27 cellular contexts compared by ENCODE assay signal in genomic region chr11:121610706-121611105, GRCh38.
"Had no signal": no experiment of that assay in that cellular context is flagged by ENCODE, and none has a peak within 500 bp of the region (broad histone marks: within the 10 kb centered on the region; RNA-seq: fewer than 3 reads in every experiment).

No MANE protein-coding gene starts in this region.

- DNase-seq: activated CD4-positive, alpha-beta memory T cell treated with anti-CD3 and anti-CD28 coated beads for 36 hours; activated CD4-positive, alpha-beta T cell treated with anti-CD3 and anti-CD28 coated beads, Interleukin-2, amount 10 ng/mL, durations not matched to agents 7 days and 5 days; activated CD4-positive, CD25-positive, alpha-beta regulatory T cell; activated CD8-positive, alpha-beta memory T cell treated with anti-CD3 and anti-CD28 coated beads for 24 hours; activated effector memory CD4-positive, alpha-beta T cell treated with anti-CD3 and anti-CD28 coated beads, Interleukin-2, amount 50 U/mL, for 16 hours; activated naive CD4-positive, alpha-beta T cell treated with Interleukin-2 at 50 U/mL for 16 hours; activated naive CD8-positive, alpha-beta T cell treated with anti-CD3 and anti-CD28 coated beads, Interleukin-2, amount 50 U/mL, for 24 hours; activated T-cell treated with anti-CD3 and anti-CD28 coated beads, Interleukin-2, amount 50 U/mL, for 4 hours; amniotic stem cell; body of pancreas; Kasumi-1; KBM-7; NCI-H1105 treated with DMSO at 0.1 percent for 48 hours; NCI-H1436 treated with DMSO at 0.1 percent for 48 hours; NCI-H187; NCI-H446; NCI-H524; Peyer's patch; Right ventricle myocardium superior; SJCRH30; SW 1271; T-helper 9 cell had no signal

- H3K4me1 ChIP-seq: ascending aorta, body of pancreas, Peyer's patch, SJCRH30 had no signal

- ATAC-seq: activated naive CD4-positive, alpha-beta T cell treated with anti-CD3 and anti-CD28 coated beads, Interleukin-2, amount 50 U/mL, for 72 hours; activated naive CD8-positive, alpha-beta T cell treated with anti-CD3 and anti-CD28 coated beads, Interleukin-2, amount 50 U/mL, for 24 hours; activated T-cell treated with anti-CD3 and anti-CD28 coated beads, Interleukin-2, amount 50 U/mL, for 4 hours; body of pancreas; SK-N-SH treated with all-trans-retinoic acid at 6 μM for 48 hours had no signal

- H3K27me3 ChIP-seq: ascending aorta, body of pancreas, Peyer's patch, SJCRH30 had no signal

- H3K27ac ChIP-seq: ascending aorta, body of pancreas, Peyer's patch, RWPE1, SJCRH30, VCaP had no signal
